10 cellular contexts compared by ENCODE assay signal in the genomic region with DNA sequence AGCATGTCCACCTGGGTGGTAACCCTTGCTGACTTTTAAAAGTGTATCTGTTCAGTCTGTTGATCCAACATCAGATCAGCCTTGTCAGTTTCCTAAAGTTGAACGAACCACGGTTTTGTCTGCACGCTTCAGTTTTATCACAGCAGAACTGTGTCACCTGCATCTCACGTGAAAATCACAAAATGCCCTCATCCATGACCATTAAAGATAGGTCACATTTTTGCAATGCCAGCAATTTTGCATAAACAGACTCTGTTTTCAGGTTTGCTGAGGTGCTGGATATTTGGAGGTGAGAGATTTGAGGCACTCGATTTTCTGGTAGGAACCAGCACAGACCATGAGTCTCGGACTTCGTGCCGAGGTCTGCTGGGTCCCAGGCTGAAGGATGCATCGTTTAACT. TPM values are rescaled to one million over a fixed set of nuclear protein-coding genes. Genes with fewer than 3 reads are reported as not detected.
A peak's percentile ranks its signal among the peaks of the same experiment; 100 is the strongest.
DNase-seq lines count a peak whose midpoint lies in the region; ATAC-seq and TF ChIP-seq lines count a peak whose summit lies in the region.
"Had no signal": no experiment of that assay in that cellular context is flagged by ENCODE, and none has a peak within 500 bp of the region (broad histone marks: within the 10 kb centered on the region; RNA-seq: fewer than 3 reads in every experiment).

No MANE protein-coding gene starts in this region.

- intact Hi-C loops in MCF 10A (cut with micrococcal nuclease) (no loop called here), mammary epithelial cell (cut with micrococcal nuclease) (loop anchor here (5.0 kb wide), 1 partner anchor 205 kb away; no protein-coding TSS in a partner anchor)

- TF ChIP-seq CTCF in MCF 10A (IDR thresholded peaks at IDR 0.05; ENCODE audit: unreplicated experiment) (no peak), mammary epithelial cell (conservative IDR thresholded peaks at IDR 0.05 in 1 of 2, IDR thresholded peaks at IDR 0.05 in 1 of 2; ENCODE audit: extremely low read depth in 1 of 2, insufficient read depth in 1 of 2, low read depth in 1 of 2, low read length in 2 of 2) (no peak), mesothelial cell of epicardium (IDR thresholded peaks at IDR 0.05; ENCODE audit: unreplicated experiment) (no peak), type B pancreatic cell (conservative IDR thresholded peaks at IDR 0.05) (no peak)

- no peaks in the 10 kb centered on the region for H3K9me3 Mint-ChIP-seq in MCF 10A (ENCODE audit: unreplicated experiment)
- no peaks in the 10 kb centered on the region for H3K9me3 Mint-ChIP-seq in activated naive CD8-positive, alpha-beta T cell treated with anti-CD3 and anti-CD28 coated beads, Interleukin-2, amount 50 U/mL, for 24 hours
- no peaks in the 10 kb centered on the region for H3K9me3 Mint-ChIP-seq in mesothelial cell of epicardium
- H3K9me3 Mint-ChIP-seq in type B pancreatic cell, result no peaks in the 10 kb centered on the region

- peaks cover 15% of the 10 kb centered on the region for H3K27me3 ChIP-seq in mammary epithelial cell (ENCODE audit: insufficient read depth, low read length)

- in situ Hi-C loops in mammary epithelial cell (cut with MboI; ENCODE audit: low sequenced_read_pairs in 2 of 2), result no loop called here

- H3K4me3 ChIP-seq in mammary epithelial cell (replicated peaks in 1 of 3; ENCODE audit: insufficient read depth in 1 of 3, low read depth in 2 of 3, low read length in 3 of 3), result no peak overlapping the region

- ATAC-seq in activated naive CD8-positive, alpha-beta T cell treated with anti-CD3 and anti-CD28 coated beads, Interleukin-2, amount 50 U/mL, for 24 hours, result no peak

- no peaks in the 10 kb centered on the region for H4K20me1 ChIP-seq in mammary epithelial cell (ENCODE audit: insufficient read depth, low read length)

- BruUV-seq in MCF 10A (replicated peaks; lab: Mats Ljungman, UMichigan), result TSS peak; percentile 32
- no TSS peak for BruUV-seq in mammary epithelial cell (replicated peaks; lab: Mats Ljungman, UMichigan)

- H3K27me3 Mint-ChIP-seq in MCF 10A (ENCODE audit: insufficient read depth, unreplicated experiment), result no peaks in the 10 kb centered on the region
- H3K27me3 Mint-ChIP-seq in activated naive CD8-positive, alpha-beta T cell treated with anti-CD3 and anti-CD28 coated beads, Interleukin-2, amount 50 U/mL, for 24 hours, result peaks cover 9% of the 10 kb centered on the region
- H3K27me3 Mint-ChIP-seq in mesothelial cell of epicardium (ENCODE audit: low read depth), result peaks cover 12% of the 10 kb centered on the region
- H3K27me3 Mint-ChIP-seq in type B pancreatic cell, result peaks cover 21% of the 10 kb centered on the region

- H3K36me3 ChIP-seq in mammary epithelial cell (ENCODE audit: insufficient read depth, low read length), result no peaks in the 10 kb centered on the region

- H3K4me1 Mint-ChIP-seq in MCF 10A (ENCODE audit: insufficient read depth, unreplicated experiment) (peaks cover 8% of the 10 kb centered on the region), mesothelial cell of epicardium (peaks cover 55% of the 10 kb centered on the region), type B pancreatic cell (ENCODE audit: unreplicated experiment) (peaks cover 40% of the 10 kb centered on the region)
- H3K4me1 Mint-ChIP-seq in activated naive CD8-positive, alpha-beta T cell treated with anti-CD3 and anti-CD28 coated beads, Interleukin-2, amount 50 U/mL, for 24 hours, result peaks cover 41% of the 10 kb centered on the region

- H3K9ac ChIP-seq in mammary epithelial cell (ENCODE audit: insufficient read depth, low read length), result no peak overlapping the region

- H3K4me2 ChIP-seq in mammary epithelial cell (ENCODE audit: insufficient read depth, low read depth, low read length), result no peak overlapping the region

- H3K27ac ChIP-seq in mammary epithelial cell (ENCODE audit: insufficient read depth, low read depth, low read length), result no peak overlapping the region

- CTCF ChIA-PET in MCF 10A (lab: Yijun Ruan, JAX) (no interaction called here), mammary epithelial cell (lab: Charles Lee; ENCODE audit: low non-redundant PET) (no interaction called here)

- no peak for DNase-seq in MCF 10A (ENCODE audit: unreplicated experiment)
- DNase-seq in mammary epithelial cell, result no peak
- no peak for DNase-seq in activated naive CD8-positive, alpha-beta T cell treated with anti-CD3 and anti-CD28 coated beads, Interleukin-2, amount 50 U/mL, for 24 hours
- no peak for DNase-seq in mesothelial cell of epicardium (ENCODE audit: low spot score in 2 of 2, unreplicated experiment in 2 of 2)
- no peak for DNase-seq in type B pancreatic cell (ENCODE audit: extremely low spot score, unreplicated experiment)
- DNase-seq in HK-2 (ENCODE audit: unreplicated experiment), result no peak
- DNase-seq in iPS-NIHi7 (ENCODE audit: extremely low spot score), result no peak
- DNase-seq in NCI-H748 treated with DMSO at 0.1 percent for 48 hours (lab: John Stamatoyannopoulos, UW), result no peak
- DNase-seq: NCI-H1694 treated with DMSO at 0.1 percent for 48 hours; stimulated activated CD4-positive, alpha-beta T cell treated with anti-CD3 and anti-CD28 coated beads, Interleukin-4, amount 100 ng/mL, for 1 hour had no signal

- no peak overlapping the region for H3K27ac Mint-ChIP-seq in MCF 10A (ENCODE audit: low read depth, unreplicated experiment)
- no peak overlapping the region for H3K27ac Mint-ChIP-seq in activated naive CD8-positive, alpha-beta T cell treated with anti-CD3 and anti-CD28 coated beads, Interleukin-2, amount 50 U/mL, for 24 hours
- H3K27ac Mint-ChIP-seq in mesothelial cell of epicardium, result peak overlapping the region; percentile 99
- H3K27ac Mint-ChIP-seq in type B pancreatic cell, result peak overlapping the region; percentile 97

- no peak overlapping the region for H2AFZ ChIP-seq in mammary epithelial cell (ENCODE audit: low read depth, low read length)

- dilution Hi-C loops in mammary epithelial cell (cut with HindIII; ENCODE audit: low sequenced_read_pairs), result no loop called here

- no peaks in the 10 kb centered on the region for H3K36me3 Mint-ChIP-seq in MCF 10A (ENCODE audit: insufficient read depth, unreplicated experiment)
- H3K36me3 Mint-ChIP-seq in activated naive CD8-positive, alpha-beta T cell treated with anti-CD3 and anti-CD28 coated beads, Interleukin-2, amount 50 U/mL, for 24 hours (ENCODE audit: low read depth), result no peaks in the 10 kb centered on the region
- peaks cover 2% of the 10 kb centered on the region for H3K36me3 Mint-ChIP-seq in mesothelial cell of epicardium
- H3K36me3 Mint-ChIP-seq in type B pancreatic cell, result peaks cover 22% of the 10 kb centered on the region

- WGBS in mammary epithelial cell (ENCODE audit: low coverage, missing lambda C conversion rate), result 99% methylated on average over 9 of the region's 9 CpGs

- POLR2A ChIA-PET in MCF 10A (lab: Yijun Ruan, JAX), result no interaction called here

- no peaks in the 10 kb centered on the region for H3K9me3 ChIP-seq in mammary epithelial cell (replicated peaks; ENCODE audit: insufficient read depth, low read length)

- no peaks in the 10 kb centered on the region for H3K79me2 ChIP-seq in mammary epithelial cell (ENCODE audit: insufficient read depth, low read length)

- peak overlapping the region; percentile 57 for H3K4me3 Mint-ChIP-seq in MCF 10A (ENCODE audit: unreplicated experiment)
- H3K4me3 Mint-ChIP-seq in activated naive CD8-positive, alpha-beta T cell treated with anti-CD3 and anti-CD28 coated beads, Interleukin-2, amount 50 U/mL, for 24 hours, result peak overlapping the region; percentile 72
- H3K4me3 Mint-ChIP-seq in mesothelial cell of epicardium, result peak overlapping the region; percentile 79
- H3K4me3 Mint-ChIP-seq in type B pancreatic cell, result peak overlapping the region; percentile 89

- peaks cover 20% of the 10 kb centered on the region for H3K4me1 ChIP-seq in mammary epithelial cell (ENCODE audit: insufficient read depth, low read length)

RNA-seq across cellular contexts. Expression of gene METRNL, which starts 3.0 kb away (rescaled TPM):
- total RNA-seq in MCF 10A (2022), result 14.5 and 24.1 TPM in 2 replicates
- total RNA-seq in mammary epithelial cell, result 1 to 10 TPM; 2.5 to 9.6 TPM
- 4.7 TPM for polyA plus RNA-seq in mammary epithelial cell
- 1.1 TPM for polyA minus RNA-seq in mammary epithelial cell
- 105 to 106 TPM (median 106 TPM) in 3 replicates for total RNA-seq in mesothelial cell of epicardium
- 76.2 and 145 TPM in 2 replicates for total RNA-seq in type B pancreatic cell (ENCODE audit: low replicate concordance)

Comparison
In these comparisons a context has a peak if more than half of its experiments do, and no peak if none do; other contexts are left out.
1. H3K27ac Mint-ChIP-seq: peak in mesothelial cell of epicardium (single experiment) and type B pancreatic cell (single experiment); none in MCF 10A (single experiment) and activated naive CD8-positive, alpha-beta T cell treated with anti-CD3 and anti-CD28 coated beads, Interleukin-2, amount 50 U/mL, for 24 hours (single experiment).
2. Peak in every context shown above with its lines, with median percentiles within 50 percentile points of each other: H3K4me3 Mint-ChIP-seq.